Comparison of ENCODE assay signal across 1 cellular context in the genomic region with DNA sequence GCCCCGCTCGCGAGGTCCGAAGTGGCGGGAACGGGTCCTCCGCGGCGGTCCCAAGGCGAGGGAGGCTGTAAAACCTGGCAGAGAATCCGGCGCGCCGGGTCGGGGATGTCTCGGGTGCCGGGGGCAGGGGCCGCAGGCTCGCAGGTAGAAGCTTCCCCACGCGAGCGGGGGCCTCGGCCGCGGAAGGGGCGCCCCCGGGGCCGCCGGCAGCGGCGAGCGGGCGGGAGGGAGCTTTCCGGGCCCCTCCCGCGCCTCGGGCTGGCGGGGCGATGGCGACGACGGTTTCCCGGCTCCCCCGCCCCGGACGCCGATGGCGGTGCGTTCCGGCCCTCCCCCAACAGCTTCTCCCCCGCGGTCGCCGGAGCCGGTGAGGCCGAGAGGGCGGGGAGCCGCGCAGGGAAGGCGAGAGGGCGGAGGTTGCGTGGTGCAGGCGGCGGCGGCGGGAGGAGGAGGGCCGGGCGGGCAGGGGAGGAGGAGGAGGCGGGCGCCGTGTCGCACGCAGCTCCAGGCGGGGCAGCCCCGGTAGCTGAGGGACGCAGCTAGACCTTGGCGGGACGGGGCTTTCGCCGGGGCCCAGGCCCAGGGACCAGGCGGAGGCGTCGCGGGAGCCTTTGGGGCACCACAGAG.
TF ChIP-seq lines count a peak whose summit lies in the region.

Gene CUL1 (plus strand): TSS at position 507 of the 627 bp plus-strand sequence. CDS start 31,220 bp downstream, outside the sequence.

TF ChIP-seq in HepG2, 621 proteins besides CTCF, POLR2A, EP300 and RAD21 (continued from another document and continues in another):
- TF ChIP-seq, protein P1, sequence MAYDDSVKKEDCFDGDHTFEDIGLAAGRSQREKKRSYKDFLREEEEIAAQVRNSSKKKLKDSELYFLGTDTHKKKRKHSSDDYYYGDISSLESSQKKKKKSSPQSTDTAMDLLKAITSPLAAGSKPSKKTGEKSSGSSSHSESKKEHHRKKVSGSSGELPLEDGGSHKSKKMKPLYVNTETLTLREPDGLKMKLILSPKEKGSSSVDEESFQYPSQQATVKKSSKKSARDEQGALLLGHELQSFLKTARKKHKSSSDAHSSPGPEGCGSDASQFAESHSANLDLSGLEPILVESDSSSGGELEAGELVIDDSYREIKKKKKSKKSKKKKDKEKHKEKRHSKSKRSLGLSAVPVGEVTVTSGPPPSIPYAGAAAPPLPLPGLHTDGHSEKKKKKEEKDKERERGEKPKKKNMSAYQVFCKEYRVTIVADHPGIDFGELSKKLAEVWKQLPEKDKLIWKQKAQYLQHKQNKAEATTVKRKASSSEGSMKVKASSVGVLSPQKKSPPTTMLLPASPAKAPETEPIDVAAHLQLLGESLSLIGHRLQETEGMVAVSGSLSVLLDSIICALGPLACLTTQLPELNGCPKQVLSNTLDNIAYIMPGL (CRISPR knock-in tag; IDR thresholded peaks at IDR 0.05; ENCODE audit: borderline replicate concordance in 1 of 2, low read depth in 1 of 2) = peak in 1 of 2 experiments; percentile 67; a peak in 2 of 4 replicates
- TF ChIP-seq KMT2B (CRISPR knock-in tag; IDR thresholded peaks at IDR 0.05) (no peak), ZNF513 (CRISPR knock-in tag; conservative IDR thresholded peaks at IDR 0.05) (no peak), SNAPC4 (CRISPR knock-in tag; IDR thresholded peaks at IDR 0.05) (no peak), RFX3 (CRISPR knock-in tag; IDR thresholded peaks at IDR 0.05) (no peak), YEATS2 (CRISPR knock-in tag; IDR thresholded peaks at IDR 0.05; ENCODE audit: borderline replicate concordance) (no peak; the same call in 1 of the 2 replicates), ZNF331 (CRISPR knock-in tag; IDR thresholded peaks at IDR 0.05) (peak; percentile 68), SETDB1 (CRISPR knock-in tag; IDR thresholded peaks at IDR 0.05; ENCODE audit: borderline replicate concordance) (no peak), TCF12 (IDR thresholded peaks at IDR 0.05) (no peak), TCF12 (CRISPR knock-in tag; IDR thresholded peaks at IDR 0.05) (no peak), RXRA (CRISPR knock-in tag; IDR thresholded peaks at IDR 0.05) (no peak), RCOR2 (CRISPR knock-in tag; IDR thresholded peaks at IDR 0.05) (no peak), SMAD3 (CRISPR knock-in tag; IDR thresholded peaks at IDR 0.05) (no peak), ZNF709 (CRISPR knock-in tag; IDR thresholded peaks at IDR 0.05) (no peak), HNF4A (CRISPR knock-in tag; IDR thresholded peaks at IDR 0.05) (no peak), SAP130 (CRISPR knock-in tag; IDR thresholded peaks at IDR 0.05; ENCODE audit: low read depth) (no peak; the same call in none of the 2 replicates), ZNF747 (CRISPR knock-in tag; IDR thresholded peaks at IDR 0.05; ENCODE audit: borderline replicate concordance) (no peak), JUN (CRISPR knock-in tag; IDR thresholded peaks at IDR 0.05) (no peak), PTBP1 (IDR thresholded peaks at IDR 0.05; ENCODE audit: low read depth, low read length, poor library complexity, severe bottlenecking) (no peak), KLF13 (CRISPR knock-in tag; IDR thresholded peaks at IDR 0.05) (no peak), ZMAT3 (CRISPR knock-in tag; conservative IDR thresholded peaks at IDR 0.05) (no peak; the same call in 1 of the 2 replicates), IKZF4 (CRISPR knock-in tag; IDR thresholded peaks at IDR 0.05; ENCODE audit: borderline replicate concordance, low read depth, not compliant biosample characterization) (no peak), TEAD3 (CRISPR knock-in tag; optimal IDR thresholded peaks at IDR 0.05; ENCODE audit: borderline replicate concordance) (no peak), GABPA (IDR thresholded peaks at IDR 0.05; ENCODE audit: low read depth, low read length) (peak; percentile 36; the same call in 1 of the 2 replicates), GABPA (CRISPR knock-in tag; IDR thresholded peaks at IDR 0.05; ENCODE audit: low read depth) (no peak), SALL1 (CRISPR knock-in tag; IDR thresholded peaks at IDR 0.05) (no peak; the same call in none of the 2 replicates), ZNF432 (CRISPR knock-in tag; IDR thresholded peaks at IDR 0.05; ENCODE audit: borderline replicate concordance) (no peak), ARID2 (CRISPR knock-in tag; IDR thresholded peaks at IDR 0.05; ENCODE audit: borderline replicate concordance) (no peak), CBX5 (CRISPR knock-in tag; IDR thresholded peaks at IDR 0.05; ENCODE audit: borderline replicate concordance) (no peak), ZNF790 (CRISPR knock-in tag; IDR thresholded peaks at IDR 0.05; ENCODE audit: borderline replicate concordance) (no peak), ZNF598 (CRISPR knock-in tag; IDR thresholded peaks at IDR 0.05; ENCODE audit: borderline replicate concordance) (no peak), ZBTB7A (CRISPR knock-in tag; IDR thresholded peaks at IDR 0.05) (no peak), ARNTL (CRISPR knock-in tag; IDR thresholded peaks at IDR 0.05) (no peak), GATA4 (IDR thresholded peaks at IDR 0.05; ENCODE audit: borderline replicate concordance, low read depth) (no peak), SIN3B (IDR thresholded peaks at IDR 0.05; ENCODE audit: low read length) (no peak), GATAD1 (CRISPR knock-in tag; IDR thresholded peaks at IDR 0.05) (no peak), ZNF746 (CRISPR knock-in tag; IDR thresholded peaks at IDR 0.05) (peak; percentile 56; the same call in 1 of the 2 replicates), KAT8 (CRISPR knock-in tag; IDR thresholded peaks at IDR 0.05) (no peak), ZSCAN12 (CRISPR knock-in tag; IDR thresholded peaks at IDR 0.05) (no peak), ZNF263 (CRISPR knock-in tag; IDR thresholded peaks at IDR 0.05) (peak; percentile 91), ATF7 (IDR thresholded peaks at IDR 0.05) (no peak), ATF7 (CRISPR knock-in tag; IDR thresholded peaks at IDR 0.05) (no peak), XRCC5 (optimal IDR thresholded peaks at IDR 0.05; ENCODE audit: low read length) (no peak), JDP2 (CRISPR knock-in tag; IDR thresholded peaks at IDR 0.05; ENCODE audit: borderline replicate concordance) (no peak), ZNF564 (CRISPR knock-in tag; IDR thresholded peaks at IDR 0.05) (peak; percentile 23; the same call in 1 of the 2 replicates), NCOA5 (CRISPR knock-in tag; IDR thresholded peaks at IDR 0.05) (no peak), ZNF563 (CRISPR knock-in tag; IDR thresholded peaks at IDR 0.05) (no peak; the same call in 1 of the 2 replicates), POLR2AphosphoS5 (IDR thresholded peaks at IDR 0.05; ENCODE audit: low read depth, low read length) (peak; percentile 44; the same call in 1 of the 2 replicates), ZNF232 (CRISPR knock-in tag; IDR thresholded peaks at IDR 0.05; ENCODE audit: borderline replicate concordance) (no peak), ZBTB8A (CRISPR knock-in tag; IDR thresholded peaks at IDR 0.05; ENCODE audit: borderline replicate concordance, low read depth) (no peak), SSRP1 (CRISPR knock-in tag; IDR thresholded peaks at IDR 0.05) (no peak), KDM5B (CRISPR knock-in tag; IDR thresholded peaks at IDR 0.05; ENCODE audit: borderline replicate concordance) (no peak), NAIF1 (CRISPR knock-in tag; IDR thresholded peaks at IDR 0.05; ENCODE audit: borderline replicate concordance) (no peak), ZNF878 (CRISPR knock-in tag; IDR thresholded peaks at IDR 0.05) (no peak), ZNF225 (CRISPR knock-in tag; IDR thresholded peaks at IDR 0.05) (no peak), ZBTB38 (CRISPR knock-in tag; IDR thresholded peaks at IDR 0.05) (no peak), ZNF256 (CRISPR knock-in tag; conservative IDR thresholded peaks at IDR 0.05) (no peak)
- TF ChIP-seq, protein P2, sequence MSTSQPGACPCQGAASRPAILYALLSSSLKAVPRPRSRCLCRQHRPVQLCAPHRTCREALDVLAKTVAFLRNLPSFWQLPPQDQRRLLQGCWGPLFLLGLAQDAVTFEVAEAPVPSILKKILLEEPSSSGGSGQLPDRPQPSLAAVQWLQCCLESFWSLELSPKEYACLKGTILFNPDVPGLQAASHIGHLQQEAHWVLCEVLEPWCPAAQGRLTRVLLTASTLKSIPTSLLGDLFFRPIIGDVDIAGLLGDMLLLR (CRISPR knock-in tag; IDR thresholded peaks at IDR 0.05) = peak; percentile 71
- TF ChIP-seq, protein P3, sequence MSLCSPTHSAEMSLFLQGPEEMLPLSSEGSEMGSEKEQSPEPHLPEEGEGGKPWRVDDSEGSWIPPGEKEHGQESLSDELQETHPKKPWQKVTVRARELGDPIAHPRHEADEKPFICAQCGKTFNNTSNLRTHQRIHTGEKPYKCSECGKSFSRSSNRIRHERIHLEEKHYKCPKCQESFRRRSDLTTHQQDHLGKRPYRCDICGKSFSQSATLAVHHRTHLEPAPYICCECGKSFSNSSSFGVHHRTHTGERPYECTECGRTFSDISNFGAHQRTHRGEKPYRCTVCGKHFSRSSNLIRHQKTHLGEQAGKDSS (CRISPR knock-in tag; IDR thresholded peaks at IDR 0.05; ENCODE audit: borderline replicate concordance, low read depth) = no peak
- TF ChIP-seq, protein P4, sequence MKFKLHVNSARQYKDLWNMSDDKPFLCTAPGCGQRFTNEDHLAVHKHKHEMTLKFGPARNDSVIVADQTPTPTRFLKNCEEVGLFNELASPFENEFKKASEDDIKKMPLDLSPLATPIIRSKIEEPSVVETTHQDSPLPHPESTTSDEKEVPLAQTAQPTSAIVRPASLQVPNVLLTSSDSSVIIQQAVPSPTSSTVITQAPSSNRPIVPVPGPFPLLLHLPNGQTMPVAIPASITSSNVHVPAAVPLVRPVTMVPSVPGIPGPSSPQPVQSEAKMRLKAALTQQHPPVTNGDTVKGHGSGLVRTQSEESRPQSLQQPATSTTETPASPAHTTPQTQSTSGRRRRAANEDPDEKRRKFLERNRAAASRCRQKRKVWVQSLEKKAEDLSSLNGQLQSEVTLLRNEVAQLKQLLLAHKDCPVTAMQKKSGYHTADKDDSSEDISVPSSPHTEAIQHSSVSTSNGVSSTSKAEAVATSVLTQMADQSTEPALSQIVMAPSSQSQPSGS (CRISPR knock-in tag; IDR thresholded peaks at IDR 0.05) = no peak
- TF ChIP-seq, protein P5, sequence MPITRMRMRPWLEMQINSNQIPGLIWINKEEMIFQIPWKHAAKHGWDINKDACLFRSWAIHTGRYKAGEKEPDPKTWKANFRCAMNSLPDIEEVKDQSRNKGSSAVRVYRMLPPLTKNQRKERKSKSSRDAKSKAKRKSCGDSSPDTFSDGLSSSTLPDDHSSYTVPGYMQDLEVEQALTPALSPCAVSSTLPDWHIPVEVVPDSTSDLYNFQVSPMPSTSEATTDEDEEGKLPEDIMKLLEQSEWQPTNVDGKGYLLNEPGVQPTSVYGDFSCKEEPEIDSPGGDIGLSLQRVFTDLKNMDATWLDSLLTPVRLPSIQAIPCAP (CRISPR knock-in tag; IDR thresholded peaks at IDR 0.05; ENCODE audit: low read depth) = no peak
- TF ChIP-seq, protein P6, sequence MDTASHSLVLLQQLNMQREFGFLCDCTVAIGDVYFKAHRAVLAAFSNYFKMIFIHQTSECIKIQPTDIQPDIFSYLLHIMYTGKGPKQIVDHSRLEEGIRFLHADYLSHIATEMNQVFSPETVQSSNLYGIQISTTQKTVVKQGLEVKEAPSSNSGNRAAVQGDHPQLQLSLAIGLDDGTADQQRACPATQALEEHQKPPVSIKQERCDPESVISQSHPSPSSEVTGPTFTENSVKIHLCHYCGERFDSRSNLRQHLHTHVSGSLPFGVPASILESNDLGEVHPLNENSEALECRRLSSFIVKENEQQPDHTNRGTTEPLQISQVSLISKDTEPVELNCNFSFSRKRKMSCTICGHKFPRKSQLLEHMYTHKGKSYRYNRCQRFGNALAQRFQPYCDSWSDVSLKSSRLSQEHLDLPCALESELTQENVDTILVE (CRISPR knock-in tag; IDR thresholded peaks at IDR 0.05) = peak; percentile 90; the same call in 1 of the 2 replicates
